In the genomic region with DNA sequence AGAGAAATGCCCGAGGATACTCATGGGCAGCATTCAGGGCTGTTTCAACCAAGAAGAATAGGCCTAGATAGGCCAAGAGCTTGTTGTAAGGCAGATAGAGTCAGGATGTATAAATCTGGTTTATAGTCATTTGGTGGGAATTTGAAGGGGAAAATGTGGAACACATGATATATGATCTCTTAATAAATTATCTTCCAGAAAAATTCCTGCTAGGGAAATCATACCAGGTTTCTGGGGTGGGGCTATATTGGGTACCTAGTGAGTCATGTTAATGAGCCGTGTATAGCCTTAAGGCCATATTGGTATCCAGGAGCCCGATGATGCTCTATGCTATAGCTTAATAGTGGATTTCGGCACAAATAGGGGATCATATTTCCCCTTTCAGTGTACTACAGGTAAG, we compare ENCODE assay signal across 23 cellular contexts. TPM values are rescaled to one million over a fixed set of nuclear protein-coding genes. Genes with fewer than 3 reads are reported as not detected.
"Had no signal": no experiment of that assay in that cellular context is flagged by ENCODE, and none has a peak within 500 bp of the region (broad histone marks: within the 10 kb centered on the region; RNA-seq: fewer than 3 reads in every experiment).

No MANE protein-coding gene starts in this region.

- H3K27me3 ChIP-seq: cardiac muscle cell, hepatocyte, tibial artery had no signal

- ATAC-seq: activated CD8-positive, alpha-beta T cell treated with anti-CD3 and anti-CD28 coated beads, Interleukin-2, amount 10 ng/mL, durations not matched to agents 7 days and 5 days; activated naive CD8-positive, alpha-beta T cell treated with anti-CD3 and anti-CD28 coated beads, Interleukin-2, amount 50 U/mL, for 24 hours; esophagus mucosa; left cardiac atrium; natural killer cell treated with Interleukin-12 subunit alpha and Interleukin-12 subunit beta and Interleukin-15 and Interleukin-18, amount 100 ng/mL, for 72 hours had no signal

- H3K4me1 ChIP-seq: prostate gland had no signal

- H3K4me3 Mint-ChIP-seq: activated CD8-positive, alpha-beta T cell treated with anti-CD3 and anti-CD28 coated beads, Interleukin-2, amount 10 ng/mL, durations not matched to agents 7 days and 5 days; activated naive CD8-positive, alpha-beta T cell treated with anti-CD3 and anti-CD28 coated beads, Interleukin-2, amount 50 U/mL, for 24 hours; activated T-helper 1 cell treated with anti-CD3 and anti-CD28 coated beads, Interleukin-12 subunit alpha, Interleukin-12 subunit beta, Interleukin-2, Interleukin-4 antibody, amounts not matched to agents 30 ng/mL and 10 ng/mL and 1 ng/mL, durations not matched to agents 14 hours and 24 hours and 36 hours; dendritic cell treated with granulocyte-macrophage colony-stimulating factor and Interleukin-4, amounts not matched to agents 40 ng/mL and 50 ng/mL, for 4 days; memory B cell; natural killer cell treated with Interleukin-12 subunit alpha and Interleukin-12 subunit beta and Interleukin-15 and Interleukin-18, amount 100 ng/mL, for 72 hours; stimulated activated naive CD8-positive, alpha-beta T cell treated with anti-CD3 and anti-CD28 coated beads, Interleukin-15, Interleukin-2, amounts not matched to agents 100 ng/mL and 50 ng/mL, for 24 hours; T-helper 2 cell treated with Interferon-gamma antibody and Interleukin-4, amounts not matched to agents 5 μg/mL and 100 μg/mL, for 36 hours had no signal

- H3K27ac Mint-ChIP-seq: activated CD8-positive, alpha-beta T cell treated with anti-CD3 and anti-CD28 coated beads, Interleukin-2, amount 10 ng/mL, durations not matched to agents 7 days and 5 days; activated naive CD8-positive, alpha-beta T cell treated with anti-CD3 and anti-CD28 coated beads, Interleukin-2, amount 50 U/mL, for 24 hours; activated T-helper 1 cell treated with anti-CD3 and anti-CD28 coated beads, Interleukin-12 subunit alpha, Interleukin-12 subunit beta, Interleukin-2, Interleukin-4 antibody, amounts not matched to agents 30 ng/mL and 10 ng/mL and 1 ng/mL, durations not matched to agents 14 hours and 24 hours and 36 hours; dendritic cell treated with granulocyte-macrophage colony-stimulating factor and Interleukin-4, amounts not matched to agents 40 ng/mL and 50 ng/mL, for 4 days; memory B cell; natural killer cell treated with Interleukin-12 subunit alpha and Interleukin-12 subunit beta and Interleukin-15 and Interleukin-18, amount 100 ng/mL, for 72 hours; stimulated activated naive CD8-positive, alpha-beta T cell treated with anti-CD3 and anti-CD28 coated beads, Interleukin-15, Interleukin-2, amounts not matched to agents 100 ng/mL and 50 ng/mL, for 24 hours; T-helper 2 cell treated with Interferon-gamma antibody and Interleukin-4, amounts not matched to agents 5 μg/mL and 100 μg/mL, for 36 hours had no signal

- H3K9me3 ChIP-seq: prostate gland, tibial artery had no signal

- H3K4me3 ChIP-seq: cardiac muscle cell, hepatocyte, prostate gland, tibial artery had no signal

- H3K27ac ChIP-seq: cardiac muscle cell, hepatocyte, prostate gland, tibial artery, WERI-Rb-1 had no signal

- H3K36me3 Mint-ChIP-seq: memory B cell; natural killer cell treated with Interleukin-12 subunit alpha and Interleukin-12 subunit beta and Interleukin-15 and Interleukin-18, amount 100 ng/mL, for 72 hours had no signal

- DNase-seq: activated CD4-positive, alpha-beta T cell treated with anti-CD3 and anti-CD28 coated beads for 1 hour; activated CD4-positive, alpha-beta T cell treated with anti-CD3 and anti-CD28 coated beads, Interleukin-2, amount 50 U/mL, for 1 hour; activated CD8-positive, alpha-beta T cell treated with anti-CD3 and anti-CD28 coated beads, Interleukin-2, amount 10 ng/mL, durations not matched to agents 7 days and 5 days; activated gamma-delta T cell; activated naive CD4-positive, alpha-beta T cell treated with anti-CD3 and anti-CD28 coated beads, Interleukin-2, amount 50 U/mL, for 16 hours; activated naive CD8-positive, alpha-beta T cell treated with anti-CD3 and anti-CD28 coated beads, Interleukin-2, amount 50 U/mL, for 24 hours; effector CD4-positive, alpha-beta T cell; glutamatergic neuron; left cardiac atrium; stimulated activated CD4-positive, alpha-beta T cell treated with anti-CD3 and anti-CD28 coated beads, Interleukin-12 subunit alpha, Interleukin-12 subunit beta, amount 100 ng/mL, for 4 hours; tibial artery; WERI-Rb-1 had no signal

- H3K36me3 ChIP-seq: cardiac muscle cell, prostate gland, tibial artery, WERI-Rb-1 had no signal

- H3K27me3 Mint-ChIP-seq: activated naive CD8-positive, alpha-beta T cell treated with anti-CD3 and anti-CD28 coated beads, Interleukin-2, amount 50 U/mL, for 24 hours; dendritic cell treated with granulocyte-macrophage colony-stimulating factor and Interleukin-4, amounts not matched to agents 40 ng/mL and 50 ng/mL, for 4 days; memory B cell; stimulated activated naive CD8-positive, alpha-beta T cell treated with anti-CD3 and anti-CD28 coated beads, Interleukin-15, Interleukin-2, amounts not matched to agents 100 ng/mL and 50 ng/mL, for 24 hours had no signal

- H3K9me3 Mint-ChIP-seq: natural killer cell treated with Interleukin-12 subunit alpha and Interleukin-12 subunit beta and Interleukin-15 and Interleukin-18, amount 100 ng/mL, for 72 hours had no signal

RNA-seq across cellular contexts. Expression of a gene that starts 51.5 kb away (rescaled TPM):
- total RNA-seq: activated CD8-positive, alpha-beta T cell treated with anti-CD3 and anti-CD28 coated beads, Interleukin-2, amount 10 ng/mL, durations not matched to agents 7 days and 5 days; activated T-helper 1 cell treated with anti-CD3 and anti-CD28 coated beads, Interleukin-12 subunit alpha, Interleukin-12 subunit beta, Interleukin-2, Interleukin-4 antibody, amounts not matched to agents 30 ng/mL and 10 ng/mL and 1 ng/mL, durations not matched to agents 14 hours and 24 hours and 36 hours; cardiac muscle cell; natural killer cell treated with Interleukin-12 subunit alpha and Interleukin-12 subunit beta and Interleukin-15 and Interleukin-18, amount 100 ng/mL, for 72 hours; osteocyte had no signal
- polyA plus RNA-seq: cardiac muscle cell, hepatocyte had no signal
